1 cellular context compared by ENCODE assay signal in the genomic region with DNA sequence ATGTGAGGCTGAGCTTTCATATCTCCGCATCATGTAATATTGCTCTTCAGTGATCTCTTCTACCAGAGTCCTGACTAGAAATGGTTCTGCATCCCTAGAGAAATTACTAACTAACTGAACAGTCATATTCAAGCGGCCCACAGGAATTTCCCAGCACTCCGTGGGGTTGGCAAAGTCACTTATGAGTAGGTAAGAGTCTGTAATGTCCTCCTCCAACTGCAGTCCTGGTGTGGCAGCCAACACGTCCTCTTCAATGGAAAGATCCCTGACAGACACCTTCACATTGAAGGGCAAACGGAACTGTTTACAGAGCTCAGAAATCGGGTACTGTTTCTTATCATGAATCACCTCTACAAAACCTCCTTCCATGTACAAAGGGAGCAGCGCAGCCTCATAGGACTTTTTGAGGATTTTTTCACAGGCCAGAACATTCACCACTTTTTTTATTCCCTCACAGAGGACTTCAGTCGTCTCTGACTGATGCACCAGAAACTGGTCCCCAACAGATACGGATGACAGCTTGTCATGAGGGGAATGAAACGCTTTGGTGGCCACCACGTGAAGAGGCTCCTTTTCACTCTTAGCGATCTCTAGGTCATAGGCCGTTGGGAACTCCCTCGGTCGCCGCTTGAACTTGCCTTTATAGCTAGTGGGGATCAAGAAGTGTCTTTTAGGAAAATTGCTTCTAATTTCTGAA.
TF ChIP-seq lines count a peak whose summit lies in the region.

No MANE protein-coding gene starts in this region.

TF ChIP-seq in GM12878, 131 proteins besides CTCF, POLR2A, EP300 and RAD21 (continued from another document):
- TF ChIP-seq, protein P1, sequence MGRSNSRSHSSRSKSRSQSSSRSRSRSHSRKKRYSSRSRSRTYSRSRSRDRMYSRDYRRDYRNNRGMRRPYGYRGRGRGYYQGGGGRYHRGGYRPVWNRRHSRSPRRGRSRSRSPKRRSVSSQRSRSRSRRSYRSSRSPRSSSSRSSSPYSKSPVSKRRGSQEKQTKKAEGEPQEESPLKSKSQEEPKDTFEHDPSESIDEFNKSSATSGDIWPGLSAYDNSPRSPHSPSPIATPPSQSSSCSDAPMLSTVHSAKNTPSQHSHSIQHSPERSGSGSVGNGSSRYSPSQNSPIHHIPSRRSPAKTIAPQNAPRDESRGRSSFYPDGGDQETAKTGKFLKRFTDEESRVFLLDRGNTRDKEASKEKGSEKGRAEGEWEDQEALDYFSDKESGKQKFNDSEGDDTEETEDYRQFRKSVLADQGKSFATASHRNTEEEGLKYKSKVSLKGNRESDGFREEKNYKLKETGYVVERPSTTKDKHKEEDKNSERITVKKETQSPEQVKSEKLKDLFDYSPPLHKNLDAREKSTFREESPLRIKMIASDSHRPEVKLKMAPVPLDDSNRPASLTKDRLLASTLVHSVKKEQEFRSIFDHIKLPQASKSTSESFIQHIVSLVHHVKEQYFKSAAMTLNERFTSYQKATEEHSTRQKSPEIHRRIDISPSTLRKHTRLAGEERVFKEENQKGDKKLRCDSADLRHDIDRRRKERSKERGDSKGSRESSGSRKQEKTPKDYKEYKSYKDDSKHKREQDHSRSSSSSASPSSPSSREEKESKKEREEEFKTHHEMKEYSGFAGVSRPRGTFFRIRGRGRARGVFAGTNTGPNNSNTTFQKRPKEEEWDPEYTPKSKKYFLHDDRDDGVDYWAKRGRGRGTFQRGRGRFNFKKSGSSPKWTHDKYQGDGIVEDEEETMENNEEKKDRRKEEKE (IDR thresholded peaks at IDR 0.05) = no peak
- no peak for TF ChIP-seq YY1 (IDR thresholded peaks at IDR 0.05; ENCODE audit: low read depth, low read length)
- no peak for TF ChIP-seq SREBF1 (IDR thresholded peaks at IDR 0.05; ENCODE audit: low read length)
